ENCODE assay signal across 14 cellular contexts in genomic region chr20:49054032-49054643, GRCh38. TPM values are rescaled to one million over a fixed set of nuclear protein-coding genes. Genes with fewer than 3 reads are reported as not detected.
DNase-seq lines count a peak whose midpoint lies in the region; ATAC-seq and TF ChIP-seq lines count a peak whose summit lies in the region.
"Had no signal": no experiment of that assay in that cellular context is flagged by ENCODE, and none has a peak within 500 bp of the region (broad histone marks: within the 10 kb centered on the region; RNA-seq: fewer than 3 reads in every experiment).

No MANE protein-coding gene starts in this region.

- H3K79me2 ChIP-seq in GM23338 (replicated peaks; ENCODE audit: insufficient read depth) (peaks cover 100% of the 10 kb centered on the region), MM.1S (ENCODE audit: low read length) (peaks cover 99% of the 10 kb centered on the region)

- no peaks in the 10 kb centered on the region for H3K9me2 ChIP-seq in GM23338 (ENCODE audit: insufficient read depth)
- no peaks in the 10 kb centered on the region for H3K9me2 ChIP-seq in MM.1S (replicated peaks; ENCODE audit: insufficient read depth, low read length)

- peak; percentile 32 to 65 for ATAC-seq in activated CD4-positive, CD25-positive, alpha-beta regulatory T cell treated with anti-CD3 and anti-CD28 coated beads, Interleukin-2, amount 50 U/mL, for 24 hours
- ATAC-seq in GM23338 (no peak), T-helper 17 cell (no peak), body of pancreas (no peak)
- ATAC-seq: sciatic nerve had no signal

- H3K27ac ChIP-seq in GM23338 (ENCODE audit: low read depth) (no peak overlapping the region; the same call in 1 of the 2 replicates), body of pancreas (peak overlapping the region in 1 of 4 donors; percentile 34), MM.1S (ENCODE audit: low read length) (no peak overlapping the region)

- H3K4me1 Mint-ChIP-seq in GM23338 (peaks cover 25% of the 10 kb centered on the region), T-helper 17 cell (peaks cover 20% of the 10 kb centered on the region), nephron progenitor cell (peaks cover 6% of the 10 kb centered on the region)

- intact Hi-C loops in body of pancreas (cut with DNase I): no loop called here

- TF ChIP-seq CTCF in GM23338 (conservative IDR thresholded peaks at IDR 0.05; ENCODE audit: low read depth in 2 of 2): no peak
- no peak for TF ChIP-seq CTCF in nephron progenitor cell (IDR thresholded peaks at IDR 0.05)
- TF ChIP-seq CTCF in body of pancreas (IDR thresholded peaks at IDR 0.05): no peak
- TF ChIP-seq CTCF in MM.1S (IDR thresholded peaks at IDR 0.05; ENCODE audit: low read length): no peak

- H3K4me3 ChIP-seq in GM23338: no peak overlapping the region
- H3K4me3 ChIP-seq in body of pancreas: no peak overlapping the region
- H3K4me3 ChIP-seq in MM.1S (ENCODE audit: low read length): no peak overlapping the region

- H4K20me1 ChIP-seq in GM23338 (replicated peaks; ENCODE audit: insufficient read depth) (peaks cover 94% of the 10 kb centered on the region), MM.1S (ENCODE audit: insufficient read depth, low read length) (peaks cover 49% of the 10 kb centered on the region)

- H2AFZ ChIP-seq in GM23338: no peak overlapping the region
- H2AFZ ChIP-seq in MM.1S (ENCODE audit: low read length): no peak overlapping the region

- H3K27ac Mint-ChIP-seq in GM23338 (peak overlapping the region; percentile 28; the same call in 1 of the 2 replicates), T-helper 17 cell (peak overlapping the region; percentile 53), nephron progenitor cell (peak overlapping the region; percentile 18)

- peaks cover 69% of the 10 kb centered on the region for H3K36me3 Mint-ChIP-seq in GM23338 (ENCODE audit: low read depth)
- H3K36me3 Mint-ChIP-seq in T-helper 17 cell (ENCODE audit: low read depth): peaks cover 3% of the 10 kb centered on the region
- peaks cover 78% of the 10 kb centered on the region for H3K36me3 Mint-ChIP-seq in nephron progenitor cell (ENCODE audit: low read depth)

- H3K9me3 Mint-ChIP-seq in GM23338 (no peaks in the 10 kb centered on the region), nephron progenitor cell (peaks cover 16% of the 10 kb centered on the region)
- H3K9me3 Mint-ChIP-seq: immature natural killer cell had no signal

- no peaks in the 10 kb centered on the region for H3K9me3 ChIP-seq in T-helper 17 cell (ENCODE audit: control insufficient read depth, low read length, poor library complexity, severe bottlenecking)
- no peaks in the 10 kb centered on the region for H3K9me3 ChIP-seq in body of pancreas
- no peaks in the 10 kb centered on the region for H3K9me3 ChIP-seq in MM.1S (replicated peaks; ENCODE audit: insufficient read depth, low read length)

- no peak for TF ChIP-seq POLR2A in body of pancreas (IDR thresholded peaks at IDR 0.05)

- H3K27me3 Mint-ChIP-seq in GM23338 (ENCODE audit: insufficient read depth, low read depth, poor library complexity) (peaks cover 5% of the 10 kb centered on the region), T-helper 17 cell (no peaks in the 10 kb centered on the region), nephron progenitor cell (ENCODE audit: low read depth, poor library complexity) (no peaks in the 10 kb centered on the region)

- H3K36me3 ChIP-seq in GM23338 (ENCODE audit: insufficient read depth): peaks cover 35% of the 10 kb centered on the region; the same call in 1 of the 2 replicates
- H3K36me3 ChIP-seq in body of pancreas (replicated peaks in 1 of 2; ENCODE audit: insufficient read depth in 1 of 2, low read depth in 2 of 2): no peaks in the 10 kb centered on the region
- H3K36me3 ChIP-seq in MM.1S (replicated peaks; ENCODE audit: insufficient read depth, low read length): no peaks in the 10 kb centered on the region; the same call in 1 of the 2 replicates

- H3K27me3 ChIP-seq in GM23338 (ENCODE audit: insufficient read depth): no peaks in the 10 kb centered on the region
- H3K27me3 ChIP-seq in body of pancreas: no peaks in the 10 kb centered on the region
- H3K27me3 ChIP-seq in MM.1S (replicated peaks; ENCODE audit: insufficient read depth, low read length): no peaks in the 10 kb centered on the region

- H3K4me2 ChIP-seq in GM23338 (no peak overlapping the region; the same call in 1 of the 2 replicates), MM.1S (ENCODE audit: low read depth, low read length) (no peak overlapping the region)

- no peak for DNase-seq in activated CD4-positive, CD25-positive, alpha-beta regulatory T cell treated with anti-CD3 and anti-CD28 coated beads, Interleukin-2, amount 50 U/mL, for 72 hours
- DNase-seq in GM23338 (ENCODE audit: low spot score) (no peak), T-helper 17 cell (no peak), nephron progenitor cell (no peak), body of pancreas (no peak), MM.1S (no peak), ecto neural progenitor cell (ENCODE audit: low spot score) (no peak)
- DNase-seq: activated gamma-delta T cell treated with Interleukin-2 at 50 U/mL for 16 hours, immature natural killer cell, NCI-H1092, NCI-H510A, SHP77 had no signal

- H3K4me3 Mint-ChIP-seq in GM23338 (no peak overlapping the region; the same call in 2 of the 3 replicates), T-helper 17 cell (no peak overlapping the region), nephron progenitor cell (no peak overlapping the region)
- H3K4me3 Mint-ChIP-seq: immature natural killer cell had no signal

- H3F3A ChIP-seq in GM23338 (replicated peaks; ENCODE audit: low read depth) (no peaks in the 10 kb centered on the region), MM.1S (ENCODE audit: insufficient read depth, low read length) (no peaks in the 10 kb centered on the region)

- WGBS in body of pancreas, 2 donors: 57 to 68% methylated on average over 4 of the region's 4 CpGs

- H3K4me1 ChIP-seq in GM23338 (ENCODE audit: insufficient read depth) (peaks cover 35% of the 10 kb centered on the region), body of pancreas (peaks cover 25% of the 10 kb centered on the region), MM.1S (ENCODE audit: low read length) (no peaks in the 10 kb centered on the region; the same call in 1 of the 2 replicates)

- no peak overlapping the region for H3K9ac ChIP-seq in MM.1S (ENCODE audit: low read length)

TF ChIP-seq in GM23338, 12 proteins besides CTCF, POLR2A, EP300 and RAD21:
- no peak for TF ChIP-seq ZNF462 (CRISPR knock-in tag; IDR thresholded peaks at IDR 0.05)

RNA-seq across cellular contexts. Expression of gene CSE1L, which starts 8.0 kb away (rescaled TPM):
- total RNA-seq in GM23338 (2014; rRNA removed; shearing (Covaris generic)): 312 and 326 TPM in 2 replicates
- polyA plus RNA-seq in GM23338 (2016; fragmentation: Nextera tagmentation; extraction: Ambion mirVana): 147 and 163 TPM in 2 replicates
- 10 to 100 TPM; 26.8 to 33.0 TPM for total RNA-seq in T-helper 17 cell
- 10 to 100 TPM; 16.5 to 23.6 TPM for total RNA-seq in body of pancreas

Comparison
In these comparisons a context has a peak if more than half of its experiments do, and no peak if none do; other contexts are left out.
1. ATAC-seq: peak in activated CD4-positive, CD25-positive, alpha-beta regulatory T cell treated with anti-CD3 and anti-CD28 coated beads, Interleukin-2, amount 50 U/mL, for 24 hours (2 of 2); none in GM23338 (single experiment), T-helper 17 cell (single experiment) and body of pancreas (single experiment).
2. Peak in every context shown above with its lines, with median percentiles within 50 percentile points of each other: H3K27ac Mint-ChIP-seq.